Comparison of ENCODE assay signal across 29 cellular contexts in genomic region chr9:38336341-38336740, GRCh38.
"Had no signal": no experiment of that assay in that cellular context is flagged by ENCODE, and none has a peak within 500 bp of the region (broad histone marks: within the 10 kb centered on the region; RNA-seq: fewer than 3 reads in every experiment).

No MANE protein-coding gene starts in this region.

- H3K4me1 ChIP-seq: left lung, testis, transverse colon had no signal

- H3K4me3 Mint-ChIP-seq: activated T-helper 1 cell treated with anti-CD3 and anti-CD28 coated beads, Interleukin-12 subunit alpha, Interleukin-12 subunit beta, Interleukin-2, Interleukin-4 antibody, amounts not matched to agents 30 ng/mL and 10 ng/mL and 1 ng/mL, durations not matched to agents 14 hours and 24 hours and 36 hours; effector memory CD8-positive, alpha-beta T cell; immature natural killer cell; natural killer cell treated with Interleukin-12 subunit alpha and Interleukin-12 subunit beta and Interleukin-15 and Interleukin-18, amount 100 ng/mL, for 72 hours had no signal

- H3K27ac Mint-ChIP-seq: activated T-helper 1 cell treated with anti-CD3 and anti-CD28 coated beads, Interleukin-12 subunit alpha, Interleukin-12 subunit beta, Interleukin-2, Interleukin-4 antibody, amounts not matched to agents 30 ng/mL and 10 ng/mL and 1 ng/mL, durations not matched to agents 14 hours and 24 hours and 36 hours; effector memory CD8-positive, alpha-beta T cell; immature natural killer cell; natural killer cell treated with Interleukin-12 subunit alpha and Interleukin-12 subunit beta and Interleukin-15 and Interleukin-18, amount 100 ng/mL, for 72 hours had no signal

- H3K27me3 ChIP-seq: heart left ventricle, left lung, pancreas, right atrium auricular region, spleen, testis, transverse colon had no signal

- H3K9me3 Mint-ChIP-seq: activated T-helper 1 cell treated with anti-CD3 and anti-CD28 coated beads, Interleukin-12 subunit alpha, Interleukin-12 subunit beta, Interleukin-2, Interleukin-4 antibody, amounts not matched to agents 30 ng/mL and 10 ng/mL and 1 ng/mL, durations not matched to agents 14 hours and 24 hours and 36 hours; effector memory CD8-positive, alpha-beta T cell; immature natural killer cell; natural killer cell treated with Interleukin-12 subunit alpha and Interleukin-12 subunit beta and Interleukin-15 and Interleukin-18, amount 100 ng/mL, for 72 hours had no signal

- H3K36me3 ChIP-seq: brain microvascular endothelial cell, heart left ventricle, left lung, pancreas, right atrium auricular region, spleen, transverse colon had no signal

- ATAC-seq: effector memory CD8-positive, alpha-beta T cell; left lung; mucosa of descending colon; natural killer cell treated with Interleukin-12 subunit alpha and Interleukin-12 subunit beta and Interleukin-15 and Interleukin-18, amount 100 ng/mL, for 72 hours; pancreas had no signal

- H3K4me3 ChIP-seq: heart left ventricle, left lung, mucosa of descending colon, pancreas, right atrium auricular region, spleen, testis, transverse colon had no signal

- H3K27ac ChIP-seq: brain microvascular endothelial cell, heart left ventricle, left lung, pancreas, right atrium auricular region, spleen, testis, transverse colon, VCaP had no signal

- FAIRE-seq: astrocyte, endothelial cell of umbilical vein, pancreas, urothelium cell line had no signal

- H3K9me3 ChIP-seq: heart left ventricle, left lung, mucosa of descending colon, pancreas, right atrium auricular region, spleen, testis, transverse colon had no signal

- DNase-seq: activated CD4-positive, alpha-beta T cell treated with anti-CD3 and anti-CD28 coated beads for 4 hours; activated CD4-positive, alpha-beta T cell treated with anti-CD3 and anti-CD28 coated beads, Interleukin-2, amount 50 U/mL, for 4 hours; activated gamma-delta T cell treated with Interleukin-2 at 50 U/mL for 16 hours; activated naive CD4-positive, alpha-beta T cell treated with anti-CD3 and anti-CD28 coated beads, Interleukin-2, amount 50 U/mL, for 16 hours; activated T-cell treated with anti-CD3 and anti-CD28 coated beads, Interleukin-2, amount 50 U/mL, for 1 hour; amniotic stem cell; brain microvascular endothelial cell; cortex of kidney; effector memory CD8-positive, alpha-beta T cell; foreskin fibroblast; heart left ventricle; hypothalamus; immature natural killer cell; kidney glomerular epithelial cell; left lung; mucosa of descending colon; pancreas; spleen; stimulated activated naive CD4-positive, alpha-beta T cell treated with Interleukin-2 at 50 U/mL for 16 hours; T-helper 1 cell; testis; transverse colon had no signal

- H3K36me3 Mint-ChIP-seq: immature natural killer cell; natural killer cell treated with Interleukin-12 subunit alpha and Interleukin-12 subunit beta and Interleukin-15 and Interleukin-18, amount 100 ng/mL, for 72 hours had no signal
